In genomic region chr4:2141762-2142520, GRCh38 we compare ENCODE assay signal across 13 cellular contexts.
DNase-seq lines count a peak whose midpoint lies in the region; ATAC-seq and TF ChIP-seq lines count a peak whose summit lies in the region.
"Had no signal": no experiment of that assay in that cellular context is flagged by ENCODE, and none has a peak within 500 bp of the region (broad histone marks: within the 10 kb centered on the region; RNA-seq: fewer than 3 reads in every experiment).

No MANE protein-coding gene starts in this region.

- peaks cover 25% of the 10 kb centered on the region for H3K4me1 Mint-ChIP-seq in activated CD8-positive, alpha-beta T cell treated with anti-CD3 and anti-CD28 coated beads for 36 hours (ENCODE audit: low read depth)
- H3K4me1 Mint-ChIP-seq in activated CD8-positive, alpha-beta T cell treated with anti-CD3 and anti-CD28 coated beads, Interleukin-2, amount 10 ng/mL, durations not matched to agents 7 days and 5 days (ENCODE audit: low read depth) = peaks cover 8% of the 10 kb centered on the region
- peaks cover 14% of the 10 kb centered on the region for H3K4me1 Mint-ChIP-seq in activated naive CD8-positive, alpha-beta T cell treated with anti-CD3 and anti-CD28 coated beads, Interleukin-2, amount 10 ng/mL, durations not matched to agents 7 days and 5 days
- no peaks in the 10 kb centered on the region for H3K4me1 Mint-ChIP-seq in immature natural killer cell

- H2AK5ac ChIP-seq in mesenchymal stem cell (ENCODE audit: low read length, severe bottlenecking) = no peak overlapping the region

- H2BK15ac ChIP-seq in mesenchymal stem cell (ENCODE audit: low read depth, poor library complexity, severe bottlenecking) = no peak overlapping the region

- no peak for TF ChIP-seq CTCF in activated CD8-positive, alpha-beta T cell treated with anti-CD3 and anti-CD28 coated beads for 36 hours (IDR thresholded peaks at IDR 0.05)

- no peak overlapping the region for H3K4me3 ChIP-seq in mesenchymal stem cell (ENCODE audit: insufficient read depth in 1 of 2, low read depth in 1 of 2, low read length in 2 of 2)
- H3K4me3 ChIP-seq: right lobe of liver had no signal

- no peak overlapping the region for H4K8ac ChIP-seq in mesenchymal stem cell (ENCODE audit: low read length)

- H3K23ac ChIP-seq in mesenchymal stem cell (ENCODE audit: low read length in 2 of 2) = no peak overlapping the region

- no peak overlapping the region for H3K18ac ChIP-seq in mesenchymal stem cell (ENCODE audit: low read depth in 1 of 2, low read length in 2 of 2)

- intact Hi-C loops in activated CD8-positive, alpha-beta T cell treated with anti-CD3 and anti-CD28 coated beads for 36 hours (cut with micrococcal nuclease) = no loop called here

- H3K4me2 ChIP-seq in mesenchymal stem cell (ENCODE audit: low read length, poor library complexity, severe bottlenecking) = no peak overlapping the region

- WGBS in mesenchymal stem cell = 64% methylated on average over 8 of the region's 8 CpGs

- H3K9ac ChIP-seq in mesenchymal stem cell (ENCODE audit: low read length) = no peak overlapping the region

- no peaks in the 10 kb centered on the region for H3K27me3 Mint-ChIP-seq in activated CD8-positive, alpha-beta T cell treated with anti-CD3 and anti-CD28 coated beads for 36 hours
- H3K27me3 Mint-ChIP-seq in activated CD8-positive, alpha-beta T cell treated with anti-CD3 and anti-CD28 coated beads, Interleukin-2, amount 10 ng/mL, durations not matched to agents 7 days and 5 days (ENCODE audit: low read depth) = no peaks in the 10 kb centered on the region
- H3K27me3 Mint-ChIP-seq in activated naive CD8-positive, alpha-beta T cell treated with anti-CD3 and anti-CD28 coated beads, Interleukin-2, amount 10 ng/mL, durations not matched to agents 7 days and 5 days = peaks cover 2% of the 10 kb centered on the region
- peaks cover 0 to 7% (median 1%) of the 10 kb centered on the region in 3 donors for H3K27me3 Mint-ChIP-seq in immature natural killer cell (ENCODE audit: low read depth in 3 of 3)

- H2AFZ ChIP-seq in mesenchymal stem cell (ENCODE audit: low read depth, low read length) = no peak overlapping the region

- no peak overlapping the region for H2BK5ac ChIP-seq in mesenchymal stem cell (ENCODE audit: low read depth, low read length, poor library complexity, severe bottlenecking)

- H3K9me3 Mint-ChIP-seq in activated CD8-positive, alpha-beta T cell treated with anti-CD3 and anti-CD28 coated beads for 36 hours = peaks cover 3% of the 10 kb centered on the region
- H3K9me3 Mint-ChIP-seq in activated CD8-positive, alpha-beta T cell treated with anti-CD3 and anti-CD28 coated beads, Interleukin-2, amount 10 ng/mL, durations not matched to agents 7 days and 5 days (ENCODE audit: insufficient read depth) = no peaks in the 10 kb centered on the region
- no peaks in the 10 kb centered on the region for H3K9me3 Mint-ChIP-seq in activated naive CD8-positive, alpha-beta T cell treated with anti-CD3 and anti-CD28 coated beads, Interleukin-2, amount 10 ng/mL, durations not matched to agents 7 days and 5 days
- H3K9me3 Mint-ChIP-seq in immature natural killer cell = no peaks in the 10 kb centered on the region

- H3K4ac ChIP-seq in mesenchymal stem cell (ENCODE audit: low read depth in 1 of 2, low read length in 2 of 2) = peak overlapping the region in 1 of 2 experiments; percentile 28

- H3K36me3 Mint-ChIP-seq in activated CD8-positive, alpha-beta T cell treated with anti-CD3 and anti-CD28 coated beads for 36 hours (ENCODE audit: low read depth) = no peaks in the 10 kb centered on the region
- peaks cover 2% of the 10 kb centered on the region for H3K36me3 Mint-ChIP-seq in activated CD8-positive, alpha-beta T cell treated with anti-CD3 and anti-CD28 coated beads, Interleukin-2, amount 10 ng/mL, durations not matched to agents 7 days and 5 days (ENCODE audit: low read depth)
- peaks cover 3% of the 10 kb centered on the region for H3K36me3 Mint-ChIP-seq in activated naive CD8-positive, alpha-beta T cell treated with anti-CD3 and anti-CD28 coated beads, Interleukin-2, amount 10 ng/mL, durations not matched to agents 7 days and 5 days
- no peaks in the 10 kb centered on the region for H3K36me3 Mint-ChIP-seq in immature natural killer cell

- H3K14ac ChIP-seq in mesenchymal stem cell (ENCODE audit: low read length in 2 of 2) = no peak overlapping the region

- ATAC-seq in activated CD8-positive, alpha-beta T cell treated with anti-CD3 and anti-CD28 coated beads for 36 hours = peak; percentile 87
- no peak for ATAC-seq in activated CD8-positive, alpha-beta T cell treated with anti-CD3 and anti-CD28 coated beads, Interleukin-2, amount 10 ng/mL, durations not matched to agents 7 days and 5 days
- ATAC-seq in activated naive CD8-positive, alpha-beta T cell treated with anti-CD3 and anti-CD28 coated beads, Interleukin-2, amount 10 ng/mL, durations not matched to agents 7 days and 5 days (ENCODE audit: low read depth) = peak; percentile 14
- ATAC-seq: left lobe of liver had no signal

- DNase-seq in activated CD8-positive, alpha-beta T cell treated with anti-CD3 and anti-CD28 coated beads for 36 hours = peak; percentile 52
- no peak for DNase-seq in activated CD8-positive, alpha-beta T cell treated with anti-CD3 and anti-CD28 coated beads, Interleukin-2, amount 10 ng/mL, durations not matched to agents 7 days and 5 days
- no peak for DNase-seq in activated naive CD8-positive, alpha-beta T cell treated with anti-CD3 and anti-CD28 coated beads, Interleukin-2, amount 10 ng/mL, durations not matched to agents 7 days and 5 days
- no peak for DNase-seq in mesenchymal stem cell
- peak in 19 of 49 donors; percentile 15 to 71 (median 44) for DNase-seq in substantia nigra (lab: John Stamatoyannopoulos, UW)
- DNase-seq in immature natural killer cell = no peak
- DNase-seq in UCSD-AML1 (lab: John Stamatoyannopoulos, UW; ENCODE audit: unreplicated experiment) = no peak
- no peak for DNase-seq in mesenteric fat pad (ENCODE audit: low spot score)
- DNase-seq: amniotic stem cell, IMR-90, right lobe of liver, SW 1271 had no signal

- H3K9me3 ChIP-seq in mesenchymal stem cell (ENCODE audit: control insufficient read depth, low read length) = no peaks in the 10 kb centered on the region
- H3K9me3 ChIP-seq: right lobe of liver had no signal

- no peaks in the 10 kb centered on the region for H3K27me3 ChIP-seq in mesenchymal stem cell (ENCODE audit: control insufficient read depth in 1 of 2, insufficient read depth in 1 of 2, low read length in 2 of 2)
- H3K27me3 ChIP-seq: right lobe of liver had no signal

- H3K27ac ChIP-seq in mesenchymal stem cell (ENCODE audit: low read length, poor library complexity, severe bottlenecking) (no peak overlapping the region), substantia nigra (ENCODE audit: low read depth, low read length, poor library complexity, severe bottlenecking) (peak overlapping the region; percentile 84)
- H3K27ac ChIP-seq: right lobe of liver had no signal

- no peaks in the 10 kb centered on the region for H3K36me3 ChIP-seq in mesenchymal stem cell (ENCODE audit: control insufficient read depth in 1 of 2, insufficient read depth in 2 of 2, low read depth in 1 of 2, low read length in 2 of 2)
- H3K36me3 ChIP-seq: right lobe of liver had no signal

- H2BK12ac ChIP-seq in mesenchymal stem cell (ENCODE audit: low read length in 2 of 2) = no peak overlapping the region

- peak overlapping the region; percentile 49 for H3K4me3 Mint-ChIP-seq in activated CD8-positive, alpha-beta T cell treated with anti-CD3 and anti-CD28 coated beads for 36 hours
- no peak overlapping the region for H3K4me3 Mint-ChIP-seq in activated CD8-positive, alpha-beta T cell treated with anti-CD3 and anti-CD28 coated beads, Interleukin-2, amount 10 ng/mL, durations not matched to agents 7 days and 5 days
- H3K4me3 Mint-ChIP-seq in activated naive CD8-positive, alpha-beta T cell treated with anti-CD3 and anti-CD28 coated beads, Interleukin-2, amount 10 ng/mL, durations not matched to agents 7 days and 5 days = no peak overlapping the region
- H3K4me3 Mint-ChIP-seq in immature natural killer cell = no peak overlapping the region

- CTCF ChIA-PET in activated CD8-positive, alpha-beta T cell treated with anti-CD3 and anti-CD28 coated beads for 36 hours (lab: Charles Lee) = interaction anchor here (0.9 to 1.5 kb wide), 4 partner anchors 8 to 132 kb away, joined by 3 to 4 read pairs (median 3); no protein-coding TSS in a partner anchor
- CTCF ChIA-PET in activated CD8-positive, alpha-beta T cell treated with anti-CD3 and anti-CD28 coated beads, Interleukin-2, amount 10 ng/mL, durations not matched to agents 7 days and 5 days (lab: Charles Lee) = interaction anchor here (1.1 kb wide), 1 partner anchor 8 kb away, joined by 3 read pairs; no protein-coding TSS in a partner anchor

- POLR2A ChIA-PET in activated CD8-positive, alpha-beta T cell treated with anti-CD3 and anti-CD28 coated beads for 36 hours (lab: Charles Lee) = interaction anchor here (1.2 kb wide), 1 partner anchor 17 kb away, joined by 3 read pairs; no protein-coding TSS in a partner anchor
- POLR2A ChIA-PET in activated CD8-positive, alpha-beta T cell treated with anti-CD3 and anti-CD28 coated beads, Interleukin-2, amount 10 ng/mL, durations not matched to agents 7 days and 5 days (lab: Charles Lee) = interaction anchor here (0.5 kb wide), 1 partner anchor 1242 kb away, joined by 3 read pairs; no protein-coding TSS in a partner anchor
- POLR2A ChIA-PET in activated naive CD8-positive, alpha-beta T cell treated with anti-CD3 and anti-CD28 coated beads, Interleukin-2, amount 10 ng/mL, durations not matched to agents 7 days and 5 days (lab: Charles Lee) = no interaction called here

- H4K91ac ChIP-seq in mesenchymal stem cell (ENCODE audit: low read length) = peak overlapping the region; percentile 16

- H2BK120ac ChIP-seq in mesenchymal stem cell (ENCODE audit: low read depth, low read length) = no peak overlapping the region

- H3K79me1 ChIP-seq in mesenchymal stem cell (replicated peaks; ENCODE audit: low read length, poor library complexity, severe bottlenecking) = no peaks in the 10 kb centered on the region

- H3K27ac Mint-ChIP-seq in activated CD8-positive, alpha-beta T cell treated with anti-CD3 and anti-CD28 coated beads for 36 hours = peak overlapping the region; percentile 87
- no peak overlapping the region for H3K27ac Mint-ChIP-seq in activated CD8-positive, alpha-beta T cell treated with anti-CD3 and anti-CD28 coated beads, Interleukin-2, amount 10 ng/mL, durations not matched to agents 7 days and 5 days
- peak overlapping the region; percentile 42 for H3K27ac Mint-ChIP-seq in activated naive CD8-positive, alpha-beta T cell treated with anti-CD3 and anti-CD28 coated beads, Interleukin-2, amount 10 ng/mL, durations not matched to agents 7 days and 5 days
- no peak overlapping the region for H3K27ac Mint-ChIP-seq in immature natural killer cell

- peaks cover 2% of the 10 kb centered on the region for H3K4me1 ChIP-seq in mesenchymal stem cell (ENCODE audit: control insufficient read depth, insufficient read depth, low read depth, low read length)
- H3K4me1 ChIP-seq: right lobe of liver had no signal

Comparison
In these comparisons a context has a peak if more than half of its experiments do, and no peak if none do; other contexts are left out.
1. H3K27ac Mint-ChIP-seq: peak in activated CD8-positive, alpha-beta T cell treated with anti-CD3 and anti-CD28 coated beads for 36 hours (single experiment) and activated naive CD8-positive, alpha-beta T cell treated with anti-CD3 and anti-CD28 coated beads, Interleukin-2, amount 10 ng/mL, durations not matched to agents 7 days and 5 days (single experiment); none in activated CD8-positive, alpha-beta T cell treated with anti-CD3 and anti-CD28 coated beads, Interleukin-2, amount 10 ng/mL, durations not matched to agents 7 days and 5 days (single experiment) and immature natural killer cell (0 of 6).